ENCODE assay signal across 8 cellular contexts in genomic region chr12:103505371-103506236, GRCh38. TPM values are rescaled to one million over a fixed set of nuclear protein-coding genes. Genes with fewer than 3 reads are reported as not detected.
A peak's percentile ranks its signal among the peaks of the same experiment; 100 is the strongest.
DNase-seq lines count a peak whose midpoint lies in the region; ATAC-seq and TF ChIP-seq lines count a peak whose summit lies in the region.

No MANE protein-coding gene starts in this region.

- ATAC-seq in GM18520 (IDR thresholded peaks at IDR 0.05; ENCODE audit: unreplicated experiment) (peak; percentile 93), GM21786 (IDR thresholded peaks at IDR 0.05; ENCODE audit: unreplicated experiment) (peak; percentile 97), PC-3 (peak; percentile 40), memory B cell (ENCODE audit: low read depth) (peak; percentile 55)

- H3F3A ChIP-seq in PC-3 (ENCODE audit: low read length, unreplicated experiment): no peaks in the 10 kb centered on the region

- peak overlapping the region; percentile 24 for H3K27ac Mint-ChIP-seq in memory B cell

- CTCF ChIA-PET in PC-3 (lab: Charles Lee): no interaction called here

- peaks cover 14% of the 10 kb centered on the region for H3K4me1 ChIP-seq in PC-3 (ENCODE audit: insufficient read depth, low read length)

- no peaks in the 10 kb centered on the region for H3K36me3 Mint-ChIP-seq in memory B cell

- DNase-seq in PC-3: peak; percentile 74
- DNase-seq in memory B cell (ENCODE audit: low spot score in 2 of 2): no peak
- DNase-seq in posterior vena cava (ENCODE audit: low spot score): no peak
- DNase-seq in AG08396 (ENCODE audit: low spot score): no peak
- DNase-seq in Ammon's horn (ENCODE audit: low spot score): no peak
- DNase-seq in SHP77 treated with DMSO at 0.1 percent for 48 hours (lab: John Stamatoyannopoulos, UW): no peak

- H3K36me3 ChIP-seq in PC-3 (ENCODE audit: low read depth, low read length): no peaks in the 10 kb centered on the region

- H3K9ac ChIP-seq in PC-3 (ENCODE audit: low read length): peak overlapping the region; percentile 9; the same call in 1 of the 2 replicates

- H3K4me1 Mint-ChIP-seq in memory B cell: peaks cover 13% of the 10 kb centered on the region

- peak overlapping the region; percentile 59 for H3K27ac ChIP-seq in PC-3 (ENCODE audit: low read length)

- H3K27me3 Mint-ChIP-seq in memory B cell: no peaks in the 10 kb centered on the region

- no peaks in the 10 kb centered on the region for H3K9me3 Mint-ChIP-seq in memory B cell

- no TSS peak for BruUV-seq in PC-3 (replicated peaks; lab: Mats Ljungman, UMichigan)

- intact Hi-C loops in PC-3 (cut with micrococcal nuclease): no loop called here
- intact Hi-C loops in posterior vena cava (cut with DNase I): no loop called here

- TF ChIP-seq CTCF in PC-3 (conservative IDR thresholded peaks at IDR 0.05; ENCODE audit: low read depth, low read length): peak; percentile 15; the same call in 1 of the 2 replicates

- no peaks in the 10 kb centered on the region for H3K79me2 ChIP-seq in PC-3 (ENCODE audit: low read length)

- H3K9me3 ChIP-seq in PC-3 (ENCODE audit: low read length): no peaks in the 10 kb centered on the region

- peak overlapping the region; percentile 2; the same call in 1 of the 2 replicates for H2AFZ ChIP-seq in PC-3 (ENCODE audit: low read length)

- no peak overlapping the region for H3K4me2 ChIP-seq in PC-3 (ENCODE audit: low read length)

- no peaks in the 10 kb centered on the region for H3K9me2 ChIP-seq in PC-3 (replicated peaks; ENCODE audit: low read length)

- no peak overlapping the region for H3K4me3 Mint-ChIP-seq in memory B cell

- H3K27me3 ChIP-seq in PC-3 (ENCODE audit: low read length): peaks cover 7% of the 10 kb centered on the region; the same call in 1 of the 2 replicates

- no peaks in the 10 kb centered on the region for H4K20me1 ChIP-seq in PC-3 (ENCODE audit: low read length)

- POLR2A ChIA-PET in PC-3 (lab: Charles Lee; ENCODE audit: unreplicated experiment): no interaction called here

- H3K4me3 ChIP-seq in PC-3 (ENCODE audit: low read length): no peak overlapping the region

RNA-seq across cellular contexts. Expression of gene C12orf42, which starts 9.8 kb away (rescaled TPM):
- not detected in 2 replicates for total RNA-seq in PC-3 (2014; rRNA removed)
- total RNA-seq in posterior vena cava: not detected

Comparison
In these comparisons a context has a peak if more than half of its experiments do, and no peak if none do; other contexts are left out.
1. ATAC-seq: peak in every context shown above with its lines; median percentile 97 in GM21786; 93 in GM18520; 55 in memory B cell; 40 in PC-3.